ENCODE assay signal across 20 cellular contexts in the genomic region with DNA sequence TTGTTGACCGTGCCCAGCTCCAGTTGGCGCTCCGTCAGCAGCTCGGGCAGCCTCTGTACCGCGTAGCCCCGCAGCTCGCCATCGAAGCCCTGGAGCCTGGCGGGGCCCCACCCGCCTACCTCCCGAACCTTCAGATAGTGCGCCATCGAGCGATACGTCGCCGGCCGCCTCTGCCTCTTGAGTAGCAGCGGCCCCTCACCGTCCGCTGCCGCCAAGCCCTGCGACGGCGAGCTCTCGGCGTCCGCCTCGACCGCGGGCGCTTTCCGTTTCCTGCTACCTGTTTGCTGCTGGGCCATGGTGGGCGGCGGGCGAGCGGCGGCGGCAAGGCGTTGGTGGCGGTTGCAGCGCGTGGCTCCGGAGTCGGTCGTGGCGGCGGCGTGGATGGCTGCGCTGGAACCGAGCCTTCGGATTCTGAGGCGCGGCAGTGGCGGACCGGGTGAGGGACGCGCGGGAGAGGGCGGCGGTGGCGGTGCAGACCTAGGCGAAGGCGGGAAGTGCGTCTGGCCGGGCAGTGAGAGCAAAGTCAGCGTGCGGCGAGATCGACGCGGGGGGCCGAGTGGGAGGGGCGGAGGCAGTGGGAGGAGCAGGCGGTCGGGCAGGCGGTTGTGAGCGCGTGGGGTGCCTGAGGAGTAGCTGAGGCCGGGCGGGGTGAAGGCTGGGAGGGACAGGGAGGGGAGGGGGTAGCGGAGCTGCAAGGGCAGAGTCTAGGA. TPM values are rescaled to one million over a fixed set of nuclear protein-coding genes. Genes with fewer than 3 reads are reported as not detected.
A peak's percentile ranks its signal among the peaks of the same experiment; 100 is the strongest.
DNase-seq lines count a peak whose midpoint lies in the region; ATAC-seq and TF ChIP-seq lines count a peak whose summit lies in the region.
"Had no signal": no experiment of that assay in that cellular context is flagged by ENCODE, and none has a peak within 500 bp of the region (broad histone marks: within the 10 kb centered on the region; RNA-seq: fewer than 3 reads in every experiment).

A gene (minus strand): TSS at position 502 of the 710 bp plus-strand sequence. CDS start 206 bp downstream, at position 296.

- H3K27me3 ChIP-seq in H7 (ENCODE audit: control insufficient read depth, insufficient read depth, low read length) (peaks cover 18% of the 10 kb centered on the region), upper lobe of right lung (no peaks in the 10 kb centered on the region)
- H3K27me3 ChIP-seq: brain microvascular endothelial cell, upper lobe of left lung had no signal

- H3K27ac ChIP-seq in upper lobe of right lung = no peak within 1 kb of the TSS
- H3K27ac ChIP-seq: brain microvascular endothelial cell, upper lobe of left lung, VCaP had no signal

- peak within 1 kb of the TSS; percentile 69 for H3K4me3 Mint-ChIP-seq in progenitor cell of endocrine pancreas (ENCODE audit: low read depth)

- peak; percentile 75 for DNase-seq in H7
- DNase-seq in ecto neural progenitor cell (ENCODE audit: low spot score) = peak; percentile 65
- DNase-seq in islet precursor cell = peak; percentile 61
- peak; percentile 35 for DNase-seq in progenitor cell of endocrine pancreas (ENCODE audit: low spot score, unreplicated experiment)
- no peak for DNase-seq in NCI-H510A treated with DMSO at 0.1 percent for 48 hours (lab: John Stamatoyannopoulos, UW)
- DNase-seq in upper lobe of right lung = no peak
- DNase-seq in DMS153 treated with DMSO at 0.1 percent for 48 hours (lab: John Stamatoyannopoulos, UW; ENCODE audit: unreplicated experiment) = no peak
- DNase-seq in dedifferentiated amniotic fluid mesenchymal stem cell (ENCODE audit: extremely low spot score) = no peak
- DNase-seq: activated naive CD4-positive, alpha-beta T cell treated with Interleukin-2 at 50 U/mL for 16 hours; brain microvascular endothelial cell; Calu3; effector CD8-positive, alpha-beta T cell; naive B cell; NCI-H2029; NCI-H69; stimulated activated CD4-positive, alpha-beta T cell treated with anti-CD3 and anti-CD28 coated beads, Interleukin-2, amount 100 ng/mL, for 24 hours had no signal

- TF ChIP-seq CTCF in progenitor cell of endocrine pancreas (IDR thresholded peaks at IDR 0.05; ENCODE audit: unreplicated experiment) (no peak), upper lobe of right lung (IDR thresholded peaks at IDR 0.05) (no peak)

- H3K27ac Mint-ChIP-seq in progenitor cell of endocrine pancreas = no peak within 1 kb of the TSS
- H3K27ac Mint-ChIP-seq: naive B cell had no signal

- intact Hi-C loops in upper lobe of right lung (cut with DNase I) = no loop called here

- H3K36me3 ChIP-seq in H7 (replicated peaks; ENCODE audit: control insufficient read depth, insufficient read depth, low read length) = no peaks in the 10 kb centered on the region
- no peaks in the 10 kb centered on the region for H3K36me3 ChIP-seq in upper lobe of right lung
- H3K36me3 ChIP-seq: brain microvascular endothelial cell, upper lobe of left lung had no signal

- H3K27me3 Mint-ChIP-seq in progenitor cell of endocrine pancreas = peaks cover 17% of the 10 kb centered on the region
- H3K27me3 Mint-ChIP-seq: naive B cell had no signal

- H3K36me3 Mint-ChIP-seq in progenitor cell of endocrine pancreas (ENCODE audit: insufficient read depth) = no peaks in the 10 kb centered on the region
- H3K36me3 Mint-ChIP-seq: naive B cell had no signal

- H3K9me3 ChIP-seq in upper lobe of right lung = no peaks in the 10 kb centered on the region

- H3K9me3 Mint-ChIP-seq in progenitor cell of endocrine pancreas (ENCODE audit: low read depth) = peaks cover 10% of the 10 kb centered on the region

- no peak for ATAC-seq in upper lobe of right lung
- ATAC-seq: Panc1 had no signal

- H3K4me3 ChIP-seq in H7 (ENCODE audit: insufficient read depth, low read depth, low read length) (peak within 1 kb of the TSS; percentile 51), upper lobe of right lung (no peak within 1 kb of the TSS)
- H3K4me3 ChIP-seq: upper lobe of left lung had no signal

- no peaks in the 10 kb centered on the region for H3K4me1 Mint-ChIP-seq in progenitor cell of endocrine pancreas (ENCODE audit: low read depth)
- H3K4me1 Mint-ChIP-seq: naive B cell had no signal

- no peaks in the 10 kb centered on the region for H3K4me1 ChIP-seq in upper lobe of right lung
- H3K4me1 ChIP-seq: upper lobe of left lung had no signal

RNA-seq across cellular contexts. Expression of the gene that starts here (rescaled TPM):
- total RNA-seq in H7 (2014; rRNA removed; shearing (Covaris generic)) = 4.4 and 4.8 TPM in 2 replicates
- total RNA-seq in progenitor cell of endocrine pancreas = 0.55 and 0.60 TPM in 2 replicates
- not detected for total RNA-seq in upper lobe of right lung
- total RNA-seq: Calu3, fibroblast of villous mesenchyme, upper lobe of left lung had no signal

Comparison
In these comparisons a context has a peak if more than half of its experiments do, and no peak if none do; other contexts are left out.
1. Peak in DNase-seq in progenitor cell of endocrine pancreas; RNA of the gene not detected or under 1 TPM.
2. DNase-seq: peak in H7 (single experiment), ecto neural progenitor cell (single experiment) and islet precursor cell (single experiment); none in NCI-H510A treated with DMSO at 0.1 percent for 48 hours (single experiment), upper lobe of right lung (single experiment), DMS153 treated with DMSO at 0.1 percent for 48 hours (single experiment) and dedifferentiated amniotic fluid mesenchymal stem cell (single experiment).